In the genomic region with DNA sequence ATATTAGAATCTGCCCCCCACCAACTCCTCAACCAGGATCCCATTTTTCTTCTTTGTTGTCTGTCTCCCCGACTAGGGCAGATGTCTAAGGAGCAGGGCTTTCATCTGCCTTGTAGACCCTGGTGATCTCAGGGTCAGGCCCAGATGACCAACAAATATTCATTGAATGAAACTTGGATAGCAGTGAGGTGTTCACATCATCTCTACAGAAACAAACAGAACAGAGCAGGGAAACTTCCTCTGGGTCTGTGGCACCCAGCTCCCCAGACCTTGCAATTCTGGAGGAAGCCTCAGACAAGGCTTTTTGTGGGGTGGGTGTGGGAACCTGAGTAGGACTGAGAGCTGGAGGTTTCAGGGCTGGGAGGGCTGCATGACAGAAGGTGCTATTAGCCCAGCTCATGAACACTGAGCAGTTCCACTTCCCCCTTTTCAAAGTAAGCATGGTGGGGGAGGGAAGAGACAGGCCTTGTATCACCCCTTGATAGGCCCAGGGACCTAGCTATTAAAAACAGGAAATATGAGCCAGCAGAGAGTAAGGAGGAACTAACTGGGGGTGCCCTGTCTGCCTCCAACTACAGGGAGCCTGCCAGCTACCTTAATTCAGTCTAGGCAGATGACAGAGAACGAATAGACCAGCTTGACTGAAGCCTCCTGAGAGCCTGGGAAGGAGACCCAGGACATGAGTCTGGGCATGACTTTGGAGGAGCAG, we compare ENCODE assay signal across 9 cellular contexts. TPM values are rescaled to one million over a fixed set of nuclear protein-coding genes. Genes with fewer than 3 reads are reported as not detected.
DNase-seq lines count a peak whose midpoint lies in the region; ATAC-seq and TF ChIP-seq lines count a peak whose summit lies in the region.
"Had no signal": no experiment of that assay in that cellular context is flagged by ENCODE, and none has a peak within 500 bp of the region (broad histone marks: within the 10 kb centered on the region; RNA-seq: fewer than 3 reads in every experiment).

No MANE protein-coding gene starts in this region.

- no TSS peak for BruUV-seq in IMR-90 (replicated peaks; lab: Mats Ljungman, UMichigan)

- no peaks in the 10 kb centered on the region for H3K9me3 Mint-ChIP-seq in activated T-helper 2 cell treated with anti-CD3 and anti-CD28 coated beads, Interferon-gamma antibody, Interleukin-2, Interleukin-4, amounts not matched to agents 10 μg/mL and 5 μg/mL and 100 μg/mL, durations not matched to agents 14 hours and 24 hours and 36 hours
- no peaks in the 10 kb centered on the region for H3K9me3 Mint-ChIP-seq in neural progenitor cell

- peak overlapping the region; percentile 86 for H2AK5ac ChIP-seq in IMR-90 (ENCODE audit: low read depth, low read length)

- no peaks in the 10 kb centered on the region for H3K9me2 ChIP-seq in SK-N-SH

- H3K79me1 ChIP-seq in IMR-90 (ENCODE audit: low read depth in 1 of 2, low read length in 2 of 2) = peaks cover 9 to 44% of the 10 kb centered on the region in 2 experiments

- TF ChIP-seq CTCF in SK-N-SH (IDR thresholded peaks at IDR 0.05) = no peak
- no peak for TF ChIP-seq CTCF in IMR-90 (conservative IDR thresholded peaks at IDR 0.05; ENCODE audit: low read depth, low read length)
- no peak for TF ChIP-seq CTCF in neural progenitor cell (IDR thresholded peaks at IDR 0.05)

- POLR2A ChIA-PET in SK-N-SH (lab: Yijun Ruan, JAX) = interaction anchor here (1.1 to 1.3 kb wide), 2 partner anchors 83 to 104 kb away, joined by 5 read pairs; no protein-coding TSS in a partner anchor
- POLR2A ChIA-PET in IMR-90 (lab: Charles Lee; ENCODE audit: unreplicated experiment) = interaction anchor here (0.9 kb wide), 1 partner anchor 107 kb away, joined by 10 read pairs; no protein-coding TSS in a partner anchor

- H3K4me1 ChIP-seq in SK-N-SH (ENCODE audit: control insufficient read depth in 1 of 2, insufficient read depth in 2 of 2, low read depth in 1 of 2, low read length in 1 of 2) (peaks cover 2 to 11% of the 10 kb centered on the region in 2 experiments; a peak in 2 of 4 replicates), IMR-90 (ENCODE audit: control insufficient read depth, insufficient read depth, low read length) (peaks cover 12% of the 10 kb centered on the region), neural progenitor cell (no peaks in the 10 kb centered on the region)

- peak overlapping the region; percentile 83 for H4K91ac ChIP-seq in IMR-90 (ENCODE audit: insufficient read depth, low read depth, low read length)

- CTCF ChIA-PET in SK-N-SH (lab: Yijun Ruan, JAX) (interaction anchor here (0.6 to 5.0 kb wide), 44 partner anchors 9 to 349 kb away, joined by 3 to 87 read pairs (median 5); a partner anchor contains a TSS), IMR-90 (lab: Yijun Ruan, JAX) (interaction anchor here (0.6 to 4.5 kb wide), 16 partner anchors 9 to 148 kb away, joined by 3 to 26 read pairs (median 4); no protein-coding TSS in a partner anchor)

- H3K18ac ChIP-seq in IMR-90 (ENCODE audit: low read depth, low read length) = peak overlapping the region; percentile 31

- H3K27me3 ChIP-seq in SK-N-SH (ENCODE audit: insufficient read depth) (no peaks in the 10 kb centered on the region), IMR-90 (ENCODE audit: control insufficient read depth, insufficient read depth, low read length) (no peaks in the 10 kb centered on the region), neural progenitor cell (no peaks in the 10 kb centered on the region)

- peaks cover 33% of the 10 kb centered on the region for H3K4me1 Mint-ChIP-seq in activated T-helper 2 cell treated with anti-CD3 and anti-CD28 coated beads, Interferon-gamma antibody, Interleukin-2, Interleukin-4, amounts not matched to agents 10 μg/mL and 5 μg/mL and 100 μg/mL, durations not matched to agents 14 hours and 24 hours and 36 hours (ENCODE audit: low read depth)
- peaks cover 10% of the 10 kb centered on the region for H3K4me1 Mint-ChIP-seq in neural progenitor cell

- H3K36me3 Mint-ChIP-seq in activated T-helper 2 cell treated with anti-CD3 and anti-CD28 coated beads, Interferon-gamma antibody, Interleukin-2, Interleukin-4, amounts not matched to agents 10 μg/mL and 5 μg/mL and 100 μg/mL, durations not matched to agents 14 hours and 24 hours and 36 hours (ENCODE audit: low read depth) = no peaks in the 10 kb centered on the region
- H3K36me3 Mint-ChIP-seq in neural progenitor cell = no peaks in the 10 kb centered on the region

- peaks cover 14% of the 10 kb centered on the region for H3K9me1 ChIP-seq in IMR-90 (ENCODE audit: insufficient read depth, low read length)

- peak overlapping the region; percentile 59 for H3K23ac ChIP-seq in IMR-90 (ENCODE audit: low read depth, low read length)

- H3K27ac ChIP-seq in SK-N-SH (ENCODE audit: low read depth in 2 of 2, low read length in 1 of 2) (no peak overlapping the region), IMR-90 (ENCODE audit: insufficient read depth, low read length) (peak overlapping the region; percentile 19), neural progenitor cell (no peak overlapping the region)
- H3K27ac ChIP-seq: 22Rv1 had no signal

- H3K4ac ChIP-seq in IMR-90 (ENCODE audit: low read depth, low read length) = peak overlapping the region; percentile 76

- peak overlapping the region; percentile 0 for H3K4me3 Mint-ChIP-seq in activated T-helper 2 cell treated with anti-CD3 and anti-CD28 coated beads, Interferon-gamma antibody, Interleukin-2, Interleukin-4, amounts not matched to agents 10 μg/mL and 5 μg/mL and 100 μg/mL, durations not matched to agents 14 hours and 24 hours and 36 hours (ENCODE audit: low read depth)
- H3K4me3 Mint-ChIP-seq in neural progenitor cell = no peak overlapping the region

- in situ Hi-C loops in IMR-90 (cut with MboI; ENCODE audit: low sequenced_read_pairs) = no loop called here

- H2BK20ac ChIP-seq in IMR-90 (ENCODE audit: low read depth, low read length) = peak overlapping the region; percentile 85; the same call in 1 of the 2 replicates

- H3K9ac ChIP-seq in SK-N-SH (0 out of 2 replicates have a peak overlapping the region, but pooled peaks have one; percentile 6), IMR-90 (ENCODE audit: low read depth, low read length) (no peak overlapping the region), neural progenitor cell (no peak overlapping the region)

- peak overlapping the region; percentile 62; the same call in 1 of the 2 replicates for H4K5ac ChIP-seq in IMR-90 (ENCODE audit: low read depth, low read length)

- H2BK5ac ChIP-seq in IMR-90 (ENCODE audit: low read depth, low read length, poor library complexity, severe bottlenecking) = peak overlapping the region; percentile 46

- H3K36me3 ChIP-seq in SK-N-SH (replicated peaks in 1 of 2; ENCODE audit: control insufficient read depth in 1 of 2, insufficient read depth in 2 of 2, low read length in 1 of 2) = no peaks in the 10 kb centered on the region
- H3K36me3 ChIP-seq in IMR-90 (ENCODE audit: control insufficient read depth, insufficient read depth, low read length) = no peaks in the 10 kb centered on the region
- no peaks in the 10 kb centered on the region for H3K36me3 ChIP-seq in neural progenitor cell

- ATAC-seq in SK-N-SH treated with all-trans-retinoic acid at 6 μM for 48 hours = no peak
- ATAC-seq in GM21576 (IDR thresholded peaks at IDR 0.05; ENCODE audit: unreplicated experiment) = peak; percentile 92
- ATAC-seq in IMR-90 (ENCODE audit: low read depth) = peak; percentile 13; the same call in 1 of the 2 replicates

- H2AFZ ChIP-seq in SK-N-SH (ENCODE audit: low read depth) = peak overlapping the region; percentile 58; the same call in 1 of the 2 replicates
- H2AFZ ChIP-seq in IMR-90 (replicated peaks; ENCODE audit: low read length, poor library complexity) = peak overlapping the region; percentile 69
- peak overlapping the region; percentile 95 for H2AFZ ChIP-seq in neural progenitor cell (replicated peaks)

- TF ChIP-seq RAD21 in SK-N-SH (IDR thresholded peaks at IDR 0.05; ENCODE audit: low read length) (no peak), IMR-90 (IDR thresholded peaks at IDR 0.05; ENCODE audit: low read length) (no peak)

- no peaks in the 10 kb centered on the region for H4K20me1 ChIP-seq in SK-N-SH (ENCODE audit: insufficient read depth)
- H4K20me1 ChIP-seq in IMR-90 (ENCODE audit: insufficient read depth, low read length) = no peaks in the 10 kb centered on the region
- no peaks in the 10 kb centered on the region for H4K20me1 ChIP-seq in neural progenitor cell (ENCODE audit: low read depth)

- intact Hi-C loops in IMR-90 (cut with micrococcal nuclease) = no loop called here
- intact Hi-C loops in activated T-helper 2 cell treated with anti-CD3 and anti-CD28 coated beads, Interferon-gamma antibody, Interleukin-2, Interleukin-4, amounts not matched to agents 10 μg/mL and 5 μg/mL and 100 μg/mL, durations not matched to agents 14 hours and 24 hours and 36 hours (cut with micrococcal nuclease) = no loop called here

- H3K4me3 ChIP-seq in SK-N-SH (ENCODE audit: low read depth in 2 of 2, low read length in 1 of 2) (no peak overlapping the region), IMR-90 (ENCODE audit: insufficient read depth, low read depth, low read length) (no peak overlapping the region), neural progenitor cell (no peak overlapping the region)

- H3K9me3 ChIP-seq in SK-N-SH (no peaks in the 10 kb centered on the region), IMR-90 (ENCODE audit: control insufficient read depth, insufficient read depth, low read length) (no peaks in the 10 kb centered on the region), neural progenitor cell (ENCODE audit: low read depth) (no peaks in the 10 kb centered on the region)

- no peak for TF ChIP-seq POLR2A in IMR-90 (IDR thresholded peaks at IDR 0.05; ENCODE audit: low read depth, low read length)

- H2BK15ac ChIP-seq in IMR-90 (ENCODE audit: low read depth, low read length) = peak overlapping the region; percentile 83; the same call in 2 of the 3 replicates

- H3K14ac ChIP-seq in IMR-90 (replicated peaks; ENCODE audit: low read depth, low read length) = peak overlapping the region; percentile 65

- no peak for TF ChIP-seq EP300 in SK-N-SH (IDR thresholded peaks at IDR 0.05; ENCODE audit: borderline replicate concordance in 1 of 2, low read depth in 1 of 2, low read length in 1 of 2)

- H3K27ac Mint-ChIP-seq in activated T-helper 2 cell treated with anti-CD3 and anti-CD28 coated beads, Interferon-gamma antibody, Interleukin-2, Interleukin-4, amounts not matched to agents 10 μg/mL and 5 μg/mL and 100 μg/mL, durations not matched to agents 14 hours and 24 hours and 36 hours = peak overlapping the region; percentile 21
- no peak overlapping the region for H3K27ac Mint-ChIP-seq in neural progenitor cell

- peak overlapping the region; percentile 74 for H2BK120ac ChIP-seq in IMR-90 (ENCODE audit: low read depth, low read length)

- 78% methylated on average over 2 of the region's 2 CpGs for WGBS in SK-N-SH (ENCODE audit: low lambda C conversion rate)
- no CpG with 5 or more reads among the region's 2 CpGs for WGBS in IMR-90 (ENCODE audit: extremely low coverage in 2 of 2, insufficient read length in 1 of 2), 2 experiments

- H3K27me3 Mint-ChIP-seq in activated T-helper 2 cell treated with anti-CD3 and anti-CD28 coated beads, Interferon-gamma antibody, Interleukin-2, Interleukin-4, amounts not matched to agents 10 μg/mL and 5 μg/mL and 100 μg/mL, durations not matched to agents 14 hours and 24 hours and 36 hours (ENCODE audit: low read depth) = no peaks in the 10 kb centered on the region
- peaks cover 7% of the 10 kb centered on the region for H3K27me3 Mint-ChIP-seq in neural progenitor cell (ENCODE audit: insufficient read depth, low read depth)

- H3K4me2 ChIP-seq in SK-N-SH = peak overlapping the region; percentile 36; the same call in 1 of the 2 replicates
- no peak overlapping the region for H3K4me2 ChIP-seq in IMR-90 (ENCODE audit: low read depth, low read length)
- H3K4me2 ChIP-seq in neural progenitor cell = no peak overlapping the region

- H3F3A ChIP-seq in SK-N-SH (replicated peaks; ENCODE audit: insufficient read depth) (no peaks in the 10 kb centered on the region), neural progenitor cell (ENCODE audit: low read depth) (peaks cover under 1% of the 10 kb centered on the region)

- no peak for DNase-seq in SK-N-SH
- no peak for DNase-seq in IMR-90
- DNase-seq in activated T-helper 2 cell treated with anti-CD3 and anti-CD28 coated beads, Interferon-gamma antibody, Interleukin-2, Interleukin-4, amounts not matched to agents 10 μg/mL and 5 μg/mL and 100 μg/mL, durations not matched to agents 14 hours and 24 hours and 36 hours (ENCODE audit: low spot score) = no peak
- no peak for DNase-seq in neural progenitor cell (ENCODE audit: low spot score)
- DNase-seq in SK-N-DZ (ENCODE audit: low spot score) = no peak
- no peak for DNase-seq in GOT3 (lab: John Stamatoyannopoulos, UW)

- H3K79me2 ChIP-seq in SK-N-SH (ENCODE audit: insufficient read depth) (no peaks in the 10 kb centered on the region), neural progenitor cell (ENCODE audit: low read depth) (no peaks in the 10 kb centered on the region)

- dilution Hi-C loops in IMR-90 (cut with HindIII; ENCODE audit: low sequenced_read_pairs, unreplicated experiment) = no loop called here

- H4K8ac ChIP-seq in IMR-90 (ENCODE audit: low read depth in 2 of 2, low read length in 2 of 2) = peak overlapping the region; percentile 17 to 74; a peak in 3 of 4 replicates

- H2AK9ac ChIP-seq in IMR-90 (replicated peaks; ENCODE audit: low read depth, low read length, poor library complexity) = peak overlapping the region; percentile 65

- no peak overlapping the region; the same call in 1 of the 2 replicates for H3K56ac ChIP-seq in IMR-90 (ENCODE audit: extremely low read depth, insufficient read depth, low read length)

RNA-seq across cellular contexts. Expression of a gene that starts 37.3 kb away (rescaled TPM):
- 8.9 and 11.9 TPM in 2 replicates for polyA plus RNA-seq in SK-N-SH (2012; rRNA removed)
- 16.8 and 20.3 TPM in 2 replicates for polyA plus RNA-seq in SK-N-SH (2012; cell fraction: cytosol; rRNA removed)
- polyA plus RNA-seq in SK-N-SH (2012; cell fraction: nucleus; rRNA removed) = 9.4 and 16.9 TPM in 2 replicates
- total RNA-seq in IMR-90 (2012; rRNA removed) = 14.0 and 20.8 TPM in 2 replicates
- polyA plus RNA-seq in IMR-90 (2012; rRNA removed) = 14.7 and 21.5 TPM in 2 replicates
- 3.9 and 6.4 TPM in 2 replicates for polyA plus RNA-seq in IMR-90 (2012; cell fraction: cytosol; rRNA removed)
- polyA plus RNA-seq in IMR-90 (2012; cell fraction: nucleus; rRNA removed; ENCODE audit: low replicate concordance) = 3.2 and 18.6 TPM in 2 replicates
- total RNA-seq in activated T-helper 2 cell treated with anti-CD3 and anti-CD28 coated beads, Interferon-gamma antibody, Interleukin-2, Interleukin-4, amounts not matched to agents 10 μg/mL and 5 μg/mL and 100 μg/mL, durations not matched to agents 14 hours and 24 hours and 36 hours = 116 and 118 TPM in 2 replicates
- total RNA-seq in neural progenitor cell (ENCODE audit: low replicate concordance) = 31.6 and 58.9 TPM in 2 replicates
- 27.6 and 27.7 TPM in 2 replicates for polyA plus RNA-seq in SK-N-DZ (2014; cell fraction: cytosol; rRNA removed)
- 27.3 and 45.7 TPM in 2 replicates for polyA plus RNA-seq in SK-N-DZ (2014; cell fraction: nucleus; rRNA removed)
